9 cellular contexts compared by ENCODE assay signal in the genomic region with DNA sequence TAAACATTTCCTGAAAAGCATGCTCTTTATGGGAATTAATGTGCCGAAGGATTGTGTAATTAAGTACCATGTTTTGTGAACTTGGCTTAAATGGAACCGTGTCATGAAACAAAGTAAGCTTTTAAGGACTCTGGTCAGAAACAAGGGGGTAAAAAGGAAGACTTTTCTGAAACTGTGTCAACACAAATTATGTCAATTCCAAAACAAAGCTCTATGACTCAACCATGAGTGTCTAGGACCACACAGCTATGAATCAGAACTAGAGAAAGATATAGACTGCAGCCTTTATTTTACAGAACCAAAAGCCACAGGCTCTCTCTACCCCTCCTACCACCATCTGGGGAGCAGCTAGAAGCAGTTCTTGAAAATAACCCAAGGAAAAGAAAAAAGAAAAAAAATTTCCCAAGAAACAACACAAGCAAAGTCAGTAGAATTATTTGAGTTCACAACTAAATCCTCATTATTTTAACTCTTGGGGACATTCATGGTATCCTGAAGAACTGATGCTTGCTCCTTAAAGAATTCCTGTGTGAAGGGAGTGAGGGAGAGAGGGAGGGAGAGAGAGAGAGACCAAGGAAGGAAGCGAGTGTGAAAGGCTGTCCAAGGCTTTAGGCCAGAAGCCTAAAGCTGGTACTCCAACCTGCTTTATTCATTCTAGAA.
DNase-seq lines count a peak whose midpoint lies in the region; ATAC-seq lines count a peak whose summit lies in the region.
"Had no signal": no experiment of that assay in that cellular context is flagged by ENCODE, and none has a peak within 500 bp of the region (broad histone marks: within the 10 kb centered on the region; RNA-seq: fewer than 3 reads in every experiment).

No MANE protein-coding gene starts in this region.

- POLR2A ChIA-PET in naive thymus-derived CD4-positive, alpha-beta T cell (lab: Charles Lee): interaction anchor here (3.3 kb wide), 1 partner anchor 109 kb away, joined by 16 read pairs; no protein-coding TSS in a partner anchor

- H3K36me3 Mint-ChIP-seq in naive thymus-derived CD4-positive, alpha-beta T cell: peaks cover 0 to 28% (median 14%) of the 10 kb centered on the region in 5 donors

- H3K36me3 ChIP-seq in endocrine pancreas (ENCODE audit: control insufficient read depth, insufficient read depth, low read length): no peaks in the 10 kb centered on the region
- H3K36me3 ChIP-seq in naive thymus-derived CD4-positive, alpha-beta T cell (ENCODE audit: control insufficient read depth in 2 of 3, insufficient read depth in 3 of 3, low read length in 3 of 3): peaks cover 0 to 57% (median 3%) of the 10 kb centered on the region in 3 experiments

- H3K27me3 Mint-ChIP-seq in naive thymus-derived CD4-positive, alpha-beta T cell: no peaks in the 10 kb centered on the region

- peak overlapping the region in 8 of 9 donors; percentile 4 to 94 (median 80) for H3K27ac Mint-ChIP-seq in naive thymus-derived CD4-positive, alpha-beta T cell

- H3K9ac ChIP-seq in endocrine pancreas (ENCODE audit: control insufficient read depth, insufficient read depth, low read length): peak overlapping the region; percentile 75

- intact Hi-C loops in naive thymus-derived CD4-positive, alpha-beta T cell (cut with micrococcal nuclease): loop anchor here (1.0 to 5.0 kb wide), 3 partner anchors 183 to 347 kb away; a partner anchor contains a TSS

- peak overlapping the region; percentile 20 for H3K4me3 ChIP-seq in endocrine pancreas (ENCODE audit: control insufficient read depth, insufficient read depth, low read length)
- no peak overlapping the region for H3K4me3 ChIP-seq in naive thymus-derived CD4-positive, alpha-beta T cell (ENCODE audit: low read length)

- H3K27me3 ChIP-seq in endocrine pancreas (ENCODE audit: control insufficient read depth, insufficient read depth, low read length): no peaks in the 10 kb centered on the region
- H3K27me3 ChIP-seq in naive thymus-derived CD4-positive, alpha-beta T cell (ENCODE audit: control insufficient read depth in 2 of 2, insufficient read depth in 2 of 2, low read length in 2 of 2): no peaks in the 10 kb centered on the region
- H3K27me3 ChIP-seq: neutrophil had no signal

- peak overlapping the region in 2 of 10 donors; percentile 39 to 67 for H3K4me3 Mint-ChIP-seq in naive thymus-derived CD4-positive, alpha-beta T cell

- peaks cover 11% of the 10 kb centered on the region for H3K4me1 ChIP-seq in endocrine pancreas (ENCODE audit: control insufficient read depth, insufficient read depth, low read length)
- H3K4me1 ChIP-seq in naive thymus-derived CD4-positive, alpha-beta T cell (ENCODE audit: control insufficient read depth in 2 of 2, insufficient read depth in 2 of 2, low read length in 2 of 2): peaks cover 0 to 2% of the 10 kb centered on the region in 2 donors

- CTCF ChIA-PET in naive thymus-derived CD4-positive, alpha-beta T cell (lab: Charles Lee): interaction anchor here (0.5 to 7.2 kb wide), 10 partner anchors 12 to 361 kb away, joined by 3 to 305 read pairs (median 6); a partner anchor contains a TSS

- ATAC-seq in GM18861 (IDR thresholded peaks at IDR 0.05; ENCODE audit: unreplicated experiment) (peak; percentile 70), HG03103 (IDR thresholded peaks at IDR 0.05; ENCODE audit: low read depth, unreplicated experiment) (peak; percentile 87)
- ATAC-seq in naive thymus-derived CD4-positive, alpha-beta T cell: peak; percentile 70

- no peak overlapping the region for H3K27ac ChIP-seq in naive thymus-derived CD4-positive, alpha-beta T cell (ENCODE audit: low read depth, low read length)
- H3K27ac ChIP-seq: neutrophil had no signal

- no peaks in the 10 kb centered on the region for H3K9me3 ChIP-seq in endocrine pancreas (ENCODE audit: control insufficient read depth, low read length)
- H3K9me3 ChIP-seq in naive thymus-derived CD4-positive, alpha-beta T cell (ENCODE audit: control insufficient read depth in 2 of 3, low read length in 3 of 3): no peaks in the 10 kb centered on the region
- H3K9me3 ChIP-seq: neutrophil had no signal

- H3K9me3 Mint-ChIP-seq in naive thymus-derived CD4-positive, alpha-beta T cell: peaks cover 0 to 1% (median 0%) of the 10 kb centered on the region in 11 donors

- DNase-seq in 8988T (peak; percentile 59), SW 1271 (lab: John Stamatoyannopoulos, UW) (peak; percentile 66 to 89), mucosa of gallbladder (ENCODE audit: low spot score) (no peak), NCI-H446 treated with DMSO at 0.1 percent for 48 hours (lab: John Stamatoyannopoulos, UW) (no peak)
- DNase-seq in naive thymus-derived CD4-positive, alpha-beta T cell: peak in 1 of 9 donors; percentile 37

- H3K4me1 Mint-ChIP-seq in naive thymus-derived CD4-positive, alpha-beta T cell: peaks cover 0 to 43% (median 13%) of the 10 kb centered on the region in 7 donors

Comparison
In these comparisons a context has a peak if more than half of its experiments do, and no peak if none do; other contexts are left out.
1. DNase-seq: peak in 8988T (single experiment) and SW 1271 (2 of 2); none in mucosa of gallbladder (single experiment) and NCI-H446 treated with DMSO at 0.1 percent for 48 hours (single experiment).
2. Peak in every context shown above with its lines, with median percentiles within 50 percentile points of each other: ATAC-seq.